8 cellular contexts compared by ENCODE assay signal in genomic region chr11:61297741-61298140, GRCh38. TPM values are rescaled to one million over a fixed set of nuclear protein-coding genes. Genes with fewer than 3 reads are reported as not detected.
A peak's percentile ranks its signal among the peaks of the same experiment; 100 is the strongest.
DNase-seq lines count a peak whose midpoint lies in the region; ATAC-seq and TF ChIP-seq lines count a peak whose summit lies in the region.

No MANE protein-coding gene starts in this region.

- DNase-seq in CD4-positive, alpha-beta T cell: no peak
- DNase-seq in NB4 (ENCODE audit: low read depth) (peak; percentile 81), endodermal cell (no peak), neural crest cell (ENCODE audit: low read depth, low spot score) (no peak), NCI-H526 (lab: John Stamatoyannopoulos, UW) (no peak), DMS114 treated with DMSO at 0.1 percent for 48 hours (lab: John Stamatoyannopoulos, UW; ENCODE audit: unreplicated experiment) (no peak), HuH-7 (ENCODE audit: low spot score) (no peak)

- WGBS in endodermal cell (ENCODE audit: insufficient coverage in 1 of 2, insufficient read length in 1 of 2), 2 experiments: 85 to 86% methylated on average over 4 to 5 of the region's 5 CpGs

- CTCF ChIA-PET in CD4-positive, alpha-beta T cell (lab: Charles Lee): no interaction called here

- H3K36me3 Mint-ChIP-seq in CD4-positive, alpha-beta T cell (ENCODE audit: low read depth): peaks cover 56% of the 10 kb centered on the region
- H3K36me3 Mint-ChIP-seq in endodermal cell (ENCODE audit: low read depth) (peaks cover 51% of the 10 kb centered on the region), neural crest cell (ENCODE audit: low read depth) (peaks cover 31% of the 10 kb centered on the region)

- TF ChIP-seq CTCF in CD4-positive, alpha-beta T cell (IDR thresholded peaks at IDR 0.05): no peak
- TF ChIP-seq CTCF in NB4 (IDR thresholded peaks at IDR 0.05; ENCODE audit: low read depth, low read length): no peak
- TF ChIP-seq CTCF in endodermal cell (conservative IDR thresholded peaks at IDR 0.05): no peak
- no peak for TF ChIP-seq CTCF in neural crest cell (conservative IDR thresholded peaks at IDR 0.05)

- no peak overlapping the region for H3K27ac ChIP-seq in CD4-positive, alpha-beta T cell (ENCODE audit: low read depth, low read length)
- peak overlapping the region; percentile 48 for H3K27ac ChIP-seq in endodermal cell (ENCODE audit: low read depth, low read length)

- H3K27me3 ChIP-seq in CD4-positive, alpha-beta T cell (ENCODE audit: control insufficient read depth, insufficient read depth, low read length): peaks cover 18% of the 10 kb centered on the region
- peaks cover 15% of the 10 kb centered on the region for H3K27me3 ChIP-seq in endodermal cell (ENCODE audit: control insufficient read depth, insufficient read depth, low read length, poor library complexity, severe bottlenecking)

- H3K9ac ChIP-seq in endodermal cell (ENCODE audit: extremely low read depth, low read length, poor library complexity, severe bottlenecking): no peak overlapping the region

- TF ChIP-seq POLR2A in NB4 (IDR thresholded peaks at IDR 0.05; ENCODE audit: extremely low read depth, insufficient read length): no peak

- POLR2A ChIA-PET in CD4-positive, alpha-beta T cell (lab: Charles Lee): interaction anchor here (0.6 kb wide), 1 partner anchor 728 kb away, joined by 3 read pairs; no protein-coding TSS in a partner anchor

- H3K27me3 Mint-ChIP-seq in CD4-positive, alpha-beta T cell: peaks cover 18% of the 10 kb centered on the region
- H3K27me3 Mint-ChIP-seq in endodermal cell (ENCODE audit: insufficient read depth): peaks cover 15% of the 10 kb centered on the region
- H3K27me3 Mint-ChIP-seq in neural crest cell (ENCODE audit: low read depth): peaks cover 7% of the 10 kb centered on the region

- no peaks in the 10 kb centered on the region for H3K9me3 ChIP-seq in CD4-positive, alpha-beta T cell (ENCODE audit: control insufficient read depth, low read length)
- no peaks in the 10 kb centered on the region for H3K9me3 ChIP-seq in endodermal cell (ENCODE audit: control insufficient read depth, low read length)

- H3K4me3 Mint-ChIP-seq in CD4-positive, alpha-beta T cell: peak overlapping the region; percentile 62
- H3K4me3 Mint-ChIP-seq in endodermal cell (no peak overlapping the region), neural crest cell (peak overlapping the region; percentile 77)

- no peak for ATAC-seq in CD4-positive, alpha-beta T cell (ENCODE audit: poor library complexity)
- no peak for ATAC-seq in HG02678 (IDR thresholded peaks at IDR 0.05; ENCODE audit: unreplicated experiment)

- no peaks in the 10 kb centered on the region for H3K9me3 Mint-ChIP-seq in CD4-positive, alpha-beta T cell
- H3K9me3 Mint-ChIP-seq in endodermal cell (no peaks in the 10 kb centered on the region), neural crest cell (no peaks in the 10 kb centered on the region)

- intact Hi-C loops in CD4-positive, alpha-beta T cell (cut with DNase I, micrococcal nuclease): no loop called here

- no peaks in the 10 kb centered on the region for H3K4me1 ChIP-seq in endodermal cell (ENCODE audit: control insufficient read depth, insufficient read depth, low read length)

- peaks cover 46% of the 10 kb centered on the region for H3K4me1 Mint-ChIP-seq in CD4-positive, alpha-beta T cell (ENCODE audit: low read depth)
- H3K4me1 Mint-ChIP-seq in endodermal cell: peaks cover 7% of the 10 kb centered on the region
- peaks cover 44% of the 10 kb centered on the region for H3K4me1 Mint-ChIP-seq in neural crest cell

- H3K27ac Mint-ChIP-seq in CD4-positive, alpha-beta T cell: no peak overlapping the region
- H3K27ac Mint-ChIP-seq in endodermal cell (no peak overlapping the region), neural crest cell (ENCODE audit: unreplicated experiment) (peak overlapping the region; percentile 21)

- H3K36me3 ChIP-seq in endodermal cell (ENCODE audit: control insufficient read depth, insufficient read depth, low read length): peaks cover 55% of the 10 kb centered on the region

- H3K4me3 ChIP-seq in NB4 (ENCODE audit: low read depth, low read length): no peak overlapping the region
- no peak overlapping the region for H3K4me3 ChIP-seq in endodermal cell (ENCODE audit: low read length)

RNA-seq across cellular contexts. Expression of gene VWCE, which starts 2.6 kb away (rescaled TPM):
- 1 to 10 TPM in 1 of 2 experiments, under 1 TPM in 1; 0.64 to 1.0 TPM for total RNA-seq in CD4-positive, alpha-beta T cell
- total RNA-seq in endodermal cell (10 to 100 TPM in 1 of 2 donors, 1 to 10 TPM in 1; 7.2 to 13.3 TPM), neural crest cell (42.0 and 42.1 TPM in 2 replicates)
- 10.2 TPM for polyA plus RNA-seq in endodermal cell (2013, experiment 1 of 2)
- polyA plus RNA-seq in endodermal cell (2013, experiment 2 of 2): 8.3 TPM

RNA-seq across cellular contexts. Expression of gene DDB1, which starts 35.2 kb away (rescaled TPM):
- total RNA-seq in CD4-positive, alpha-beta T cell: 100 to 1,000 TPM; 140 to 147 TPM
- total RNA-seq in endodermal cell (100 to 1,000 TPM; 244 to 251 TPM), neural crest cell (315 and 329 TPM in 2 replicates)
- 177 TPM for polyA plus RNA-seq in endodermal cell (2013, experiment 1 of 2)
- polyA plus RNA-seq in endodermal cell (2013, experiment 2 of 2): 161 TPM

RNA-seq across cellular contexts. Expression of gene TKFC, which starts 35.3 kb away (rescaled TPM):
- 10 to 100 TPM; 21.8 to 26.3 TPM for total RNA-seq in CD4-positive, alpha-beta T cell
- total RNA-seq in endodermal cell (100 to 1,000 TPM in 1 of 2 donors, 10 to 100 TPM in 1; 93.7 to 116 TPM), neural crest cell (46.9 and 53.9 TPM in 2 replicates)
- 54.4 TPM for polyA plus RNA-seq in endodermal cell (2013, experiment 1 of 2)
- 47.1 TPM for polyA plus RNA-seq in endodermal cell (2013, experiment 2 of 2)

RNA-seq across cellular contexts. Expression of gene PGA5, which starts 56.8 kb away (rescaled TPM):
- total RNA-seq in CD4-positive, alpha-beta T cell: not detected
- total RNA-seq in endodermal cell: under 1 TPM; 0.75 to 0.93 TPM
- polyA plus RNA-seq in endodermal cell (2013, experiment 1 of 2): 0.25 TPM
- 0.54 TPM for polyA plus RNA-seq in endodermal cell (2013, experiment 2 of 2)
- total RNA-seq in neural crest cell: not detected in 2 replicates

Comparison
In these comparisons a context has a peak if more than half of its experiments do, and no peak if none do; other contexts are left out.
1. RNA of gene VWCE, which starts 2.6 kb away (total RNA-seq): 42.0 to 42.1 TPM in neural crest cell and 7.2 to 13.3 TPM in endodermal cell; 0.64 to 1.0 TPM in CD4-positive, alpha-beta T cell; every median in the first group is over 4 times any median in the second.